14 cellular contexts compared by ENCODE assay signal in the genomic region with DNA sequence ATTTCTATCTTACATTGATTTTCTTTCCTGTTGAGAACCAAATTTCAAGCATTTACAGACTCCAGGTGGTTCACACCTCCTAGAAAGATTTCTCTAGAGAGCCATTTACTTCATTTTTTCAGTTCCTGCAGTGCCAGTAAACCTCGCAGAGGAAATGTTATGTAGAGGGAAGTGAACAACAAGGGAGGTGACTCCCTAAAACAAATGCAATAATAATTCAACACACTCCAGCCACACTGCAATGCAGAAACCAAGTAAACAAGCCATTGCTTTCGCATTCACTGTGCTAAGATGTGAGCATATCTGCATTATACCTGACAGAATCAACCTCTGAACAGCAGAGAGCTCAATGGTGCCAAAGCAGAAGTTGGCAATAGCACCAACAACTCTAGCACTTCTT.
DNase-seq lines count a peak whose midpoint lies in the region; ATAC-seq, FAIRE-seq and TF ChIP-seq lines count a peak whose summit lies in the region.
"Had no signal": no experiment of that assay in that cellular context is flagged by ENCODE, and none has a peak within 500 bp of the region (broad histone marks: within the 10 kb centered on the region; RNA-seq: fewer than 3 reads in every experiment).

No MANE protein-coding gene starts in this region.

- no peak overlapping the region for H3K4me3 ChIP-seq in kidney (ENCODE audit: low read length in 2 of 2)
- no peak overlapping the region for H3K4me3 ChIP-seq in small intestine (ENCODE audit: low read depth in 1 of 2, low read length in 2 of 2)
- H3K4me3 ChIP-seq: heart right ventricle, lung had no signal

- H3K27me3 ChIP-seq in small intestine (ENCODE audit: control insufficient read depth in 2 of 2, insufficient read depth in 2 of 2, low read length in 2 of 2): no peaks in the 10 kb centered on the region
- H3K27me3 ChIP-seq: heart right ventricle had no signal

- DNase-seq in germinal center (ENCODE audit: low spot score) (peak; percentile 3), amniotic stem cell (lab: John Stamatoyannopoulos, UW) (no peak), kidney (no peak), small intestine (no peak)
- no peak for DNase-seq in effector CD8-positive, alpha-beta T cell (lab: John Stamatoyannopoulos, UW)
- DNase-seq: H9, heart right ventricle, NCI-H2029, PC-3 had no signal

- intact Hi-C loops in kidney (cut with DNase I): no loop called here

- ATAC-seq in GM18861 (IDR thresholded peaks at IDR 0.05; ENCODE audit: unreplicated experiment) (peak; percentile 24), GM21723 (IDR thresholded peaks at IDR 0.05; ENCODE audit: unreplicated experiment) (peak; percentile 36), HG03354 (IDR thresholded peaks at IDR 0.05; ENCODE audit: poor library complexity, severe bottlenecking, unreplicated experiment) (peak; percentile 27)
- ATAC-seq: HepG2, PC-3 had no signal

- H3K4me1 ChIP-seq in kidney (ENCODE audit: control insufficient read depth in 1 of 2, insufficient read depth in 1 of 2, low read depth in 1 of 2, low read length in 2 of 2) (no peaks in the 10 kb centered on the region), small intestine (ENCODE audit: control insufficient read depth in 2 of 2, insufficient read depth in 1 of 2, low read depth in 1 of 2, low read length in 1 of 2) (no peaks in the 10 kb centered on the region)

- H3K9ac ChIP-seq in kidney (ENCODE audit: low read length in 2 of 2): no peak overlapping the region

- 60 to 69% (median 68%) methylated on average over 2 of the region's 2 CpGs for WGBS in small intestine, 3 donors

- no peak overlapping the region for H3K27ac ChIP-seq in kidney (ENCODE audit: low read depth in 2 of 2, low read length in 2 of 2)
- H3K27ac ChIP-seq in small intestine (ENCODE audit: low read depth in 1 of 2, low read length in 1 of 2): peak overlapping the region in 1 of 2 donors; percentile 3
- H3K27ac ChIP-seq: heart right ventricle had no signal

- TF ChIP-seq CTCF in kidney (IDR thresholded peaks at IDR 0.05; ENCODE audit: borderline replicate concordance, extremely low read depth, insufficient read depth): no peak

- H3K36me3 ChIP-seq in kidney (ENCODE audit: control insufficient read depth in 1 of 2, insufficient read depth in 2 of 2, low read length in 2 of 2) (no peaks in the 10 kb centered on the region), small intestine (ENCODE audit: control insufficient read depth in 2 of 2, insufficient read depth in 2 of 2, low read length in 2 of 2) (no peaks in the 10 kb centered on the region)
- H3K36me3 ChIP-seq: heart right ventricle had no signal

- no peak for FAIRE-seq in kidney (lab: Jason Lieb, UNC)
- FAIRE-seq in small intestine (lab: Jason Lieb, UNC): no peak
- FAIRE-seq: HepG2 had no signal

- H3K9me3 ChIP-seq in kidney (ENCODE audit: control insufficient read depth in 1 of 2, low read length in 2 of 2) (no peaks in the 10 kb centered on the region), small intestine (ENCODE audit: control insufficient read depth, low read depth) (no peaks in the 10 kb centered on the region)
- H3K9me3 ChIP-seq: heart right ventricle had no signal
